ENCODE assay signal across 8 cellular contexts in the genomic region with DNA sequence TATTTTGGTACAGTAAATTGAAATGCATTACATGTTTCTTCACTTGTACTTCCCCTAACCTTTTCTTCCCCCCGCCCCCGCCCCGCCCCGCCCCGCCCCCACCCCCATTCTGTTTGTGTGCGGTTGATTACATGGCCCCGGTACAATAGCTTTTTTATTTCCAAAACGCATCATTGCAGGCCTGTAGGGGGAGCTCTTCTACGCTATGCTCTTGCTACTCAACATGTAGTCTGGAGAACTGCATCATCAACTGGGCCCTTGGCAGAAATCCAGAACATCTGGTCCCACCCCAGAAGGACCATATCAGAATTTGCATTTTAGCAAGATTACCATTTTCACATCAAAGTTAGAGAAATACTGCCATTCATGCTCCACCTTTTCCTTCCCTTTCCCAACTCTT.
DNase-seq lines count a peak whose midpoint lies in the region; ATAC-seq and TF ChIP-seq lines count a peak whose summit lies in the region.
"Had no signal": no experiment of that assay in that cellular context is flagged by ENCODE, and none has a peak within 500 bp of the region (broad histone marks: within the 10 kb centered on the region; RNA-seq: fewer than 3 reads in every experiment).

No MANE protein-coding gene starts in this region.

- ATAC-seq in HG03108 (IDR thresholded peaks at IDR 0.05; ENCODE audit: unreplicated experiment) = no peak
- ATAC-seq in HG02981 (IDR thresholded peaks at IDR 0.05; ENCODE audit: unreplicated experiment) = no peak

- CTCF ChIA-PET in GM10248 (lab: Yijun Ruan, JAX) = no interaction called here

- POLR2A ChIA-PET in GM10248 (lab: Yijun Ruan, JAX) = no interaction called here

- DNase-seq in GM10248 (ENCODE audit: extremely low spot score) (peak; percentile 11), HT-29 (ENCODE audit: low spot score) (peak; percentile 53), amniotic epithelial cell (ENCODE audit: low read depth) (peak; percentile 36), midbrain (lab: John Stamatoyannopoulos, UW) (peak; percentile 57), GF-D8 (lab: John Stamatoyannopoulos, UW) (no peak)
- DNase-seq: tibial artery had no signal

- no peak for TF ChIP-seq CTCF in GM10248 (IDR thresholded peaks at IDR 0.05; ENCODE audit: control extremely low read depth, extremely low read depth, low read depth, missing control alignments)
